Comparison of ENCODE assay signal across 39 cellular contexts in genomic region chr19:55781112-55781511, GRCh38. TPM values are rescaled to one million over a fixed set of nuclear protein-coding genes. Genes with fewer than 3 reads are reported as not detected.
"Had no signal": no experiment of that assay in that cellular context is flagged by ENCODE, and none has a peak within 500 bp of the region (broad histone marks: within the 10 kb centered on the region; RNA-seq: fewer than 3 reads in every experiment).

No MANE protein-coding gene starts in this region.

- H3K9me3 ChIP-seq: MG63 had no signal

- DNase-seq: Karpas-422, Kasumi-1, MG63, MM.1S, MV-4-11, NCI-H1048, NCI-H1092, NCI-H1092 treated with DMSO at 0.1 percent for 48 hours, NCI-H1105, NCI-H1105 treated with DMSO at 0.1 percent for 48 hours, NCI-H1417, NCI-H1417 treated with DMSO at 0.1 percent for 48 hours, NCI-H1436, NCI-H1436 treated with DMSO at 0.1 percent for 48 hours, NCI-H146, NCI-H1694, NCI-H1694 treated with DMSO at 0.1 percent for 48 hours, NCI-H187, NCI-H187 treated with DMSO at 0.1 percent for 48 hours, NCI-H1930, NCI-H2029, NCI-H2029 treated with DMSO at 0.1 percent for 48 hours, NCI-H2081, NCI-H2081 treated with DMSO at 0.1 percent for 48 hours, NCI-H2107, NCI-H2171, NCI-H2171 treated with DMSO at 0.1 percent for 48 hours, NCI-H2227 treated with DMSO at 0.1 percent for 48 hours, NCI-H226, NCI-H345, NCI-H446, NCI-H446 treated with DMSO at 0.1 percent for 48 hours, NCI-H510A, NCI-H510A treated with DMSO at 0.1 percent for 48 hours, NCI-H524 had no signal

- H3K4me3 ChIP-seq: MG63 had no signal

- H3K36me3 ChIP-seq: MG63 had no signal

RNA-seq across cellular contexts. Expression of gene RFPL4AL1, which starts 12.2 kb away (rescaled TPM):
- total RNA-seq: LHCN-M2, M059J, MCF 10A, NCI-H460 had no signal

RNA-seq across cellular contexts. Expression of gene RFPL4A, which starts 22.2 kb away (rescaled TPM):
- total RNA-seq: LHCN-M2, M059J, MCF 10A, NCI-H460 had no signal

RNA-seq across cellular contexts. Expression of gene NLRP9, which starts 42.9 kb away (rescaled TPM):
- total RNA-seq: LHCN-M2, M059J, MCF 10A, NCI-H460 had no signal

RNA-seq across cellular contexts. Expression of gene NLRP11, which starts 50.7 kb away (rescaled TPM):
- total RNA-seq: MCF 10A, NCI-H460 had no signal

RNA-seq across cellular contexts. Expression of gene NLRP4, which starts 55.2 kb away (rescaled TPM):
- total RNA-seq: LHCN-M2, M059J, MCF 10A, NCI-H460 had no signal
